22 cellular contexts compared by ENCODE assay signal in the genomic region with DNA sequence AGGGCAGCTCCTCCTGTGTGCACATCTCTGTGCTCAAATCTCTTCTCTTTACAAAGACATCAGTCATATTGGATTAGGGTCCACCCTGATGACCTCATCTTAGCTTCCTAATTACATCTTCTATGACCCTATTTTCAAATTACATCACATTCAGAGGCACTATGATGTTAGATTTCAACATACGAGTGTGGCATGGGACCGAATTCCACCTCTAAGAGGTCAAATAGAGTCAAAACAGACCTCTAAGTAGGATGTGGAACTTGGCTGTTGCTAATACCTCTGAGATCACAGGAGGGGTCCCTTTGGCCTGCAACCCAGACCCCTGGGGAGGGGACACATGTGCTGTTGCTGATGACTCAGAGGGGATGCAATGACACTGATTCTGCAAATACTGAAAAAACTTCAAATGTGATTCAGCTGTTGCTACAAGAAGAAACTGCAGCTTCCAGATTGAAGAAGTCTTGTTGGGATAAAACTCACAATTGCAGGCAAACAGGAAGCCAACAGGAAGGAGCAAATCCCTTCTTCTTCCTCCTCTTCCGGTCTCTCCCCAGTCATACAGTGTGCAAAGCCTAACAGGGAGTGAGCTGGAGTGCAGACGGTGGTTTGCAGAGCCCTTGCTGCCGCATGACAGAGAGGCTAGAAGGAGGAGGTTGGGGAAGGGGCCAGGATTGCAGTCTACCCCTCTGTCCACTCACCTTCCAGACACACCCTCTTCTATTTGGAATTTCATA.
DNase-seq lines count a peak whose midpoint lies in the region; FAIRE-seq and TF ChIP-seq lines count a peak whose summit lies in the region.
"Had no signal": no experiment of that assay in that cellular context is flagged by ENCODE, and none has a peak within 500 bp of the region (broad histone marks: within the 10 kb centered on the region; RNA-seq: fewer than 3 reads in every experiment).

No MANE protein-coding gene starts in this region.

- H3K4me3 ChIP-seq in astrocyte (ENCODE audit: insufficient read depth, low read depth, low read length) (no peak overlapping the region), fibroblast of the aortic adventitia (ENCODE audit: low read depth, low read length) (no peak overlapping the region), smooth muscle cell (no peak overlapping the region), ovary (no peak overlapping the region)
- H3K4me3 ChIP-seq: transverse colon had no signal

- no peak overlapping the region for H3K27ac Mint-ChIP-seq in astrocyte (ENCODE audit: unreplicated experiment)
- H3K27ac Mint-ChIP-seq: activated CD4-positive, alpha-beta T cell treated with anti-CD3 and anti-CD28 coated beads, Interleukin-2, amount 10 ng/mL, durations not matched to agents 24 days and 14 days; activated naive CD8-positive, alpha-beta T cell treated with anti-CD3 and anti-CD28 coated beads, Interleukin-2, amount 50 U/mL, for 24 hours; activated T-helper 2 cell treated with anti-CD3 and anti-CD28 coated beads, Interferon-gamma antibody, Interleukin-2, Interleukin-4, amounts not matched to agents 10 μg/mL and 5 μg/mL and 100 μg/mL, durations not matched to agents 14 hours and 24 hours and 36 hours; stimulated activated naive CD8-positive, alpha-beta T cell treated with anti-CD3 and anti-CD28 coated beads, Interleukin-15, Interleukin-2, amounts not matched to agents 100 ng/mL and 50 ng/mL, for 24 hours had no signal

- H2AFZ ChIP-seq in astrocyte (ENCODE audit: low read depth, low read length) = no peak overlapping the region
- peak overlapping the region; percentile 9 for H2AFZ ChIP-seq in smooth muscle cell (ENCODE audit: low read depth)

- in situ Hi-C loops in KBM-7 (cut with MboI; ENCODE audit: low pct_unique_long_range_greater_than_20kb, low sequenced_read_pairs) = no loop called here

- H3K4me1 ChIP-seq in astrocyte (ENCODE audit: insufficient read depth, low read length) = peaks cover 13% of the 10 kb centered on the region
- H3K4me1 ChIP-seq in smooth muscle cell (ENCODE audit: low read depth) = no peaks in the 10 kb centered on the region
- H3K4me1 ChIP-seq in ovary (ENCODE audit: insufficient read depth) = no peaks in the 10 kb centered on the region
- H3K4me1 ChIP-seq: transverse colon had no signal

- peak; percentile 34 for DNase-seq in KBM-7
- no peak for DNase-seq in astrocyte (ENCODE audit: low read depth)
- peak; percentile 16 for DNase-seq in fibroblast of the aortic adventitia (ENCODE audit: low read depth)
- DNase-seq in smooth muscle cell (lab: John Stamatoyannopoulos, UW; ENCODE audit: unreplicated experiment) = no peak
- no peak for DNase-seq in cerebellar nuclear complex (lab: John Stamatoyannopoulos, UW)
- no peak for DNase-seq in ovary
- no peak for DNase-seq in H54 (ENCODE audit: insufficient read length, low spot score)
- DNase-seq: activated CD4-positive, alpha-beta T cell treated with anti-CD3 and anti-CD28 coated beads, Interleukin-2, amount 10 ng/mL, durations not matched to agents 24 days and 14 days; activated naive CD8-positive, alpha-beta T cell treated with anti-CD3 and anti-CD28 coated beads, Interleukin-2, amount 50 U/mL, for 24 hours; caudate nucleus; effector CD8-positive, alpha-beta T cell; GDM1; GOT3; hypothalamus; islet precursor cell; mammary epithelial cell; NCI-H1930; NCI-H510A; SHP77; transverse colon had no signal

- H3K36me3 Mint-ChIP-seq in astrocyte (ENCODE audit: low read depth, unreplicated experiment) = no peaks in the 10 kb centered on the region

- FAIRE-seq in astrocyte (lab: Jason Lieb, UNC) (no peak), H54 (lab: Jason Lieb, UNC) (no peak)

- H3K4me2 ChIP-seq in astrocyte (ENCODE audit: low read length) = peak overlapping the region; percentile 28
- H3K4me2 ChIP-seq in smooth muscle cell = peak overlapping the region; percentile 26

- peaks cover 15% of the 10 kb centered on the region for H3K9me3 Mint-ChIP-seq in astrocyte (ENCODE audit: unreplicated experiment)
- H3K9me3 Mint-ChIP-seq: activated naive CD8-positive, alpha-beta T cell treated with anti-CD3 and anti-CD28 coated beads, Interleukin-2, amount 50 U/mL, for 24 hours had no signal

- TF ChIP-seq EP300 in ovary (IDR thresholded peaks at IDR 0.05) = no peak

- H3K9me3 ChIP-seq in astrocyte (ENCODE audit: insufficient read depth, low read depth, low read length) = no peaks in the 10 kb centered on the region
- no peaks in the 10 kb centered on the region for H3K9me3 ChIP-seq in smooth muscle cell (replicated peaks; ENCODE audit: low read depth)
- H3K9me3 ChIP-seq in ovary = no peaks in the 10 kb centered on the region
- H3K9me3 ChIP-seq: transverse colon had no signal

- H3K4me1 Mint-ChIP-seq in astrocyte (ENCODE audit: low read depth, unreplicated experiment) = peaks cover 4% of the 10 kb centered on the region
- H3K4me1 Mint-ChIP-seq: activated naive CD8-positive, alpha-beta T cell treated with anti-CD3 and anti-CD28 coated beads, Interleukin-2, amount 50 U/mL, for 24 hours had no signal

- H3F3A ChIP-seq in smooth muscle cell (ENCODE audit: low read depth) = peaks cover 3% of the 10 kb centered on the region

- no peaks in the 10 kb centered on the region for H3K36me3 ChIP-seq in astrocyte (ENCODE audit: insufficient read depth, low read length)
- no peaks in the 10 kb centered on the region for H3K36me3 ChIP-seq in smooth muscle cell (ENCODE audit: low read depth)
- no peaks in the 10 kb centered on the region for H3K36me3 ChIP-seq in ovary
- H3K36me3 ChIP-seq: transverse colon had no signal

- peaks cover 4% of the 10 kb centered on the region for H4K20me1 ChIP-seq in astrocyte (ENCODE audit: insufficient read depth, low read length)
- no peaks in the 10 kb centered on the region for H4K20me1 ChIP-seq in smooth muscle cell (ENCODE audit: low read depth)

- TF ChIP-seq CTCF in astrocyte (IDR thresholded peaks at IDR 0.05; ENCODE audit: insufficient read depth, low read depth, low read length) (no peak), fibroblast of the aortic adventitia (IDR thresholded peaks at IDR 0.05; ENCODE audit: insufficient read depth, low read length) (no peak), smooth muscle cell (IDR thresholded peaks at IDR 0.05; ENCODE audit: borderline replicate concordance, insufficient read depth, poor library complexity, severe bottlenecking) (no peak), ovary (IDR thresholded peaks at IDR 0.05) (no peak)

- H3K27me3 Mint-ChIP-seq in astrocyte (ENCODE audit: low read depth, unreplicated experiment) = peaks cover 48% of the 10 kb centered on the region

- H3K27me3 ChIP-seq in astrocyte (ENCODE audit: insufficient read depth, low read length) (peaks cover 39% of the 10 kb centered on the region), smooth muscle cell (ENCODE audit: low read depth) (no peaks in the 10 kb centered on the region), ovary (no peaks in the 10 kb centered on the region)

- H3K79me2 ChIP-seq in astrocyte (ENCODE audit: insufficient read depth, low read length) = no peaks in the 10 kb centered on the region
- no peaks in the 10 kb centered on the region for H3K79me2 ChIP-seq in smooth muscle cell (ENCODE audit: low read depth)

- H3K9ac ChIP-seq in astrocyte (ENCODE audit: low read length) (no peak overlapping the region), smooth muscle cell (ENCODE audit: low read depth) (no peak overlapping the region)

- no peak overlapping the region for H3K4me3 Mint-ChIP-seq in astrocyte (ENCODE audit: unreplicated experiment)
- H3K4me3 Mint-ChIP-seq: activated CD4-positive, alpha-beta T cell treated with anti-CD3 and anti-CD28 coated beads, Interleukin-2, amount 10 ng/mL, durations not matched to agents 24 days and 14 days; activated naive CD8-positive, alpha-beta T cell treated with anti-CD3 and anti-CD28 coated beads, Interleukin-2, amount 50 U/mL, for 24 hours; stimulated activated naive CD8-positive, alpha-beta T cell treated with anti-CD3 and anti-CD28 coated beads, Interleukin-15, Interleukin-2, amounts not matched to agents 100 ng/mL and 50 ng/mL, for 24 hours had no signal

- H3K27ac ChIP-seq in astrocyte (ENCODE audit: low read depth, low read length) (no peak overlapping the region), smooth muscle cell (ENCODE audit: low read depth) (no peak overlapping the region), ovary (no peak overlapping the region)
- H3K27ac ChIP-seq: transverse colon had no signal

- intact Hi-C loops in ovary (cut with DNase I) = no loop called here

- no peak for TF ChIP-seq POLR2A in ovary (IDR thresholded peaks at IDR 0.05)
- TF ChIP-seq POLR2A in H54 (IDR thresholded peaks at IDR 0.05; ENCODE audit: low read depth, low read length) = no peak

- WGBS in smooth muscle cell (ENCODE audit: low lambda C conversion rate) = 47% methylated on average over 5 of the region's 5 CpGs
- WGBS in ovary, 3 donors = 62 to 65% (median 64%) methylated on average over 5 of the region's 5 CpGs

Comparison
In these comparisons a context has a peak if more than half of its experiments do, and no peak if none do; other contexts are left out.
1. DNase-seq: peak in KBM-7 (single experiment) and fibroblast of the aortic adventitia (single experiment); none in astrocyte (single experiment), smooth muscle cell (single experiment), cerebellar nuclear complex (0 of 2), ovary (0 of 5) and H54 (single experiment).